ENCODE assay signal across 19 cellular contexts in genomic region chr19:6572217-6572616, GRCh38. TPM values are rescaled to one million over a fixed set of nuclear protein-coding genes. Genes with fewer than 3 reads are reported as not detected.
A peak's percentile ranks its signal among the peaks of the same experiment; 100 is the strongest.
DNase-seq lines count a peak whose midpoint lies in the region; ATAC-seq and TF ChIP-seq lines count a peak whose summit lies in the region.
"Had no signal": no experiment of that assay in that cellular context is flagged by ENCODE, and none has a peak within 500 bp of the region (broad histone marks: within the 10 kb centered on the region; RNA-seq: fewer than 3 reads in every experiment).

No MANE protein-coding gene starts in this region.

- DNase-seq in GM23338 (ENCODE audit: low spot score) (peak; percentile 9), OCI-M1 (lab: John Stamatoyannopoulos, UW) (peak; percentile 57), left cardiac atrium (peak; percentile 36), sigmoid colon (peak; percentile 78), NCI-H1092 treated with DMSO at 0.1 percent for 48 hours (lab: John Stamatoyannopoulos, UW) (no peak), A172 (ENCODE audit: low spot score) (no peak), T-helper 17 cell (no peak)
- DNase-seq: activated CD4-positive, alpha-beta T cell treated with anti-CD3 and anti-CD28 coated beads, Interleukin-2, amount 50 U/mL, for 4 hours; activated T-cell treated with anti-CD3 and anti-CD28 coated beads, Interleukin-2, amount 50 U/mL, for 4 hours; brain microvascular endothelial cell; dermis blood vessel endothelial cell; NCI-H187; NCI-H446; stimulated activated CD4-positive, alpha-beta T cell treated with anti-CD3 and anti-CD28 coated beads, Interleukin-4, amount 100 ng/mL, for 1 hour had no signal

- no peak overlapping the region for H3K4me3 ChIP-seq in GM23338
- H3K4me3 ChIP-seq in sigmoid colon = no peak overlapping the region
- H3K4me3 ChIP-seq: BLaER1 had no signal

- H3K79me2 ChIP-seq in GM23338 (replicated peaks; ENCODE audit: insufficient read depth) = no peaks in the 10 kb centered on the region

- intact Hi-C loops in left cardiac atrium (cut with DNase I) (no loop called here), sigmoid colon (cut with DNase I) (no loop called here)

- TF ChIP-seq CTCF in GM23338 (conservative IDR thresholded peaks at IDR 0.05; ENCODE audit: low read depth in 2 of 2) (no peak), sigmoid colon (IDR thresholded peaks at IDR 0.05) (no peak)

- H3K27me3 Mint-ChIP-seq in GM23338 (ENCODE audit: insufficient read depth, low read depth, poor library complexity) = no peaks in the 10 kb centered on the region
- H3K27me3 Mint-ChIP-seq in T-helper 17 cell = peaks cover 16% of the 10 kb centered on the region

- no peak overlapping the region for H3K4me2 ChIP-seq in GM23338
- H3K4me2 ChIP-seq: BLaER1, KMS-11 had no signal

- ATAC-seq in GM23338 (no peak), left cardiac atrium (peak; percentile 44 to 74), HG02759 (IDR thresholded peaks at IDR 0.05; ENCODE audit: unreplicated experiment) (no peak), T-helper 17 cell (no peak)
- ATAC-seq: activated naive CD4-positive, alpha-beta T cell treated with anti-CD3 and anti-CD28 coated beads, Interleukin-2, amount 50 U/mL, for 72 hours; activated T-cell treated with anti-CD3 and anti-CD28 coated beads, Interleukin-2, amount 50 U/mL, for 4 hours had no signal

- peak overlapping the region; percentile 85; the same call in 1 of the 2 replicates for H2AFZ ChIP-seq in GM23338

- H3K27ac Mint-ChIP-seq in GM23338 (no peak overlapping the region), T-helper 17 cell (no peak overlapping the region)
- H3K27ac Mint-ChIP-seq: activated naive CD4-positive, alpha-beta T cell treated with anti-CD3 and anti-CD28 coated beads, Interleukin-2, amount 50 U/mL, for 72 hours; mesothelial cell of epicardium had no signal

- H4K20me1 ChIP-seq in GM23338 (replicated peaks; ENCODE audit: insufficient read depth) = no peaks in the 10 kb centered on the region
- H4K20me1 ChIP-seq: BLaER1 had no signal

- no peaks in the 10 kb centered on the region for H3F3A ChIP-seq in GM23338 (replicated peaks; ENCODE audit: low read depth)

- no peak for TF ChIP-seq POLR2A in sigmoid colon (IDR thresholded peaks at IDR 0.05)

- no peak for TF ChIP-seq EP300 in sigmoid colon (IDR thresholded peaks at IDR 0.05)

- H3K4me1 ChIP-seq in GM23338 (ENCODE audit: insufficient read depth) = peaks cover 19% of the 10 kb centered on the region
- no peaks in the 10 kb centered on the region for H3K4me1 ChIP-seq in sigmoid colon

- H3K4me3 Mint-ChIP-seq in GM23338 (no peak overlapping the region), T-helper 17 cell (no peak overlapping the region)
- H3K4me3 Mint-ChIP-seq: activated T-cell treated with anti-CD3 and anti-CD28 coated beads, Interleukin-2, amount 50 U/mL, for 4 hours; mesothelial cell of epicardium had no signal

- H3K9me3 Mint-ChIP-seq in GM23338 = peaks cover 53% of the 10 kb centered on the region

- no peaks in the 10 kb centered on the region; the same call in 1 of the 2 replicates for H3K9me2 ChIP-seq in GM23338 (ENCODE audit: insufficient read depth)

- H3K4me1 Mint-ChIP-seq in GM23338 = no peaks in the 10 kb centered on the region
- no peaks in the 10 kb centered on the region for H3K4me1 Mint-ChIP-seq in T-helper 17 cell
- H3K4me1 Mint-ChIP-seq: mesothelial cell of epicardium had no signal

- H3K36me3 Mint-ChIP-seq in GM23338 (ENCODE audit: low read depth) = peaks cover 9% of the 10 kb centered on the region; the same call in 1 of the 3 replicates
- no peaks in the 10 kb centered on the region for H3K36me3 Mint-ChIP-seq in T-helper 17 cell (ENCODE audit: low read depth)
- H3K36me3 Mint-ChIP-seq: activated naive CD4-positive, alpha-beta T cell treated with anti-CD3 and anti-CD28 coated beads, Interleukin-2, amount 50 U/mL, for 72 hours; mesothelial cell of epicardium had no signal

- H3K27ac ChIP-seq in GM23338 (ENCODE audit: low read depth) (no peak overlapping the region), sigmoid colon (no peak overlapping the region)
- H3K27ac ChIP-seq: BLaER1, brain microvascular endothelial cell, KMS-11 had no signal

- no peaks in the 10 kb centered on the region for H3K27me3 ChIP-seq in GM23338 (ENCODE audit: insufficient read depth)
- peaks cover 0 to 16% (median 0%) of the 10 kb centered on the region in 3 donors for H3K27me3 ChIP-seq in sigmoid colon
- H3K27me3 ChIP-seq: BLaER1, brain microvascular endothelial cell had no signal

- H3K36me3 ChIP-seq in GM23338 (ENCODE audit: insufficient read depth) (no peaks in the 10 kb centered on the region), sigmoid colon (no peaks in the 10 kb centered on the region)
- H3K36me3 ChIP-seq: BLaER1, brain microvascular endothelial cell had no signal

- 62 to 92% methylated on average over 4 of the region's 4 CpGs for WGBS in sigmoid colon, 2 donors

- H3K9me3 ChIP-seq in sigmoid colon = peaks cover 0 to 10% (median 2%) of the 10 kb centered on the region in 4 donors
- no peaks in the 10 kb centered on the region for H3K9me3 ChIP-seq in T-helper 17 cell (ENCODE audit: control insufficient read depth, low read length, poor library complexity, severe bottlenecking)

TF ChIP-seq in GM23338, 12 proteins besides CTCF, POLR2A, EP300 and RAD21 (continues in another document):
- TF ChIP-seq STAT1 (IDR thresholded peaks at IDR 0.05; ENCODE audit: unreplicated experiment) = no peak
- TF ChIP-seq ZNF462 (CRISPR knock-in tag; IDR thresholded peaks at IDR 0.05) = no peak

RNA-seq across cellular contexts. Expression of gene CD70, which starts 18.7 kb away (rescaled TPM):
- total RNA-seq in GM23338 (2014; rRNA removed; shearing (Covaris generic)) = 2.0 and 7.3 TPM in 2 replicates
- polyA plus RNA-seq in GM23338 (2016; fragmentation: Nextera tagmentation; extraction: Ambion mirVana) (7.1 and 7.3 TPM in 2 replicates), sigmoid colon (1 to 10 TPM in 1 of 3 donors, not detected in 2; 1.8 TPM)
- total RNA-seq in left cardiac atrium (not detected), sigmoid colon (under 1 TPM in 1 of 4 donors, not detected in 3; 0.36 TPM), T-helper 17 cell (1 to 10 TPM; 3.0 to 4.5 TPM)
- 22.7 and 57.3 TPM in 2 replicates for total RNA-seq in A172 (2014; rRNA removed; shearing (Covaris generic))
- total RNA-seq: dermis blood vessel endothelial cell, mesothelial cell of epicardium had no signal

RNA-seq across cellular contexts. Expression of gene TNFSF9, which starts 41.4 kb away (rescaled TPM):
- total RNA-seq in GM23338 (2014; rRNA removed; shearing (Covaris generic)) = 5.3 and 9.1 TPM in 2 replicates
- 2.6 and 2.8 TPM in 2 replicates for polyA plus RNA-seq in GM23338 (2016; fragmentation: Nextera tagmentation; extraction: Ambion mirVana)
- under 1 TPM; 0.29 to 0.71 TPM for total RNA-seq in left cardiac atrium
- 1 to 10 TPM in 1 of 4 donors, under 1 TPM in 2, not detected in 1; 0.16 to 1.8 (median 0.36) TPM for total RNA-seq in sigmoid colon
- polyA plus RNA-seq in sigmoid colon = 1 to 10 TPM in 1 of 3 donors, under 1 TPM in 2; 0.46 to 4.2 (median 0.60) TPM
- not detected in 2 replicates for total RNA-seq in A172 (2014; rRNA removed; shearing (Covaris generic))
- 1 to 10 TPM; 2.2 to 3.3 TPM for total RNA-seq in T-helper 17 cell

Comparison
In these comparisons a context has a peak if more than half of its experiments do, and no peak if none do; other contexts are left out.
1. ATAC-seq: peak in left cardiac atrium (2 of 2); none in GM23338 (single experiment), HG02759 (single experiment) and T-helper 17 cell (single experiment).
2. DNase-seq: peak in GM23338 (single experiment), OCI-M1 (single experiment), left cardiac atrium (single experiment) and sigmoid colon (single experiment); none in NCI-H1092 treated with DMSO at 0.1 percent for 48 hours (single experiment), A172 (single experiment) and T-helper 17 cell (0 of 3).